ENCODE assay signal across 1 cellular context in genomic region chr5:91357806-91358205, GRCh38.
TF ChIP-seq lines count a peak whose summit lies in the region.

No MANE protein-coding gene starts in this region.

TF ChIP-seq in HCT116, 20 proteins besides CTCF, POLR2A, EP300 and RAD21 (continued from another document):
- TF ChIP-seq REST (IDR thresholded peaks at IDR 0.05; ENCODE audit: low read depth) (no peak), MAX (IDR thresholded peaks at IDR 0.05) (no peak), TCF7L2 (IDR thresholded peaks at IDR 0.05; ENCODE audit: borderline replicate concordance, extremely low read depth, insufficient read depth, insufficient read length) (no peak), ZNF274 (IDR thresholded peaks at IDR 0.05; ENCODE audit: low read depth, low read length) (no peak)
